In the genomic region with DNA sequence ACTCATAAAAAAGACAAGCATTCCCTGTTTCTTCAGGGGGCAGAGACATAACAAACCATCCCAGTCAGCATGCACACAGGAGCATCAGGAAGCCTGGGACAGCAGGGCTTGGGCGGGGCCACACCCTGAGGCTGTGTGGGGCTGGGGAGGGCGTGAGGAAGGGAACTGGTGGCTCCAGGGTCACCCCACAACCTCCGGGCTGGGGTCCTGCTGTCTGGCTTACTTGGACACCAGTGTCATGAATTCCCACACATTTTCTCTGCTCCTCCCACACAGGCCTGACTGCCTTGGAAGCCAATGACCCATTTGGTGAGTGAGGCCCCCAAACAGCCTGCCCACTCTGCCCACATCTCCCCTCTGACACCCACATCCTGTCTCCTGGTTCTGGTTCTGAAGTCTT, we compare ENCODE assay signal across 27 cellular contexts. TPM values are rescaled to one million over a fixed set of nuclear protein-coding genes. Genes with fewer than 3 reads are reported as not detected.
DNase-seq lines count a peak whose midpoint lies in the region; ATAC-seq and FAIRE-seq lines count a peak whose summit lies in the region.
"Had no signal": no experiment of that assay in that cellular context is flagged by ENCODE, and none has a peak within 500 bp of the region (broad histone marks: within the 10 kb centered on the region; RNA-seq: fewer than 3 reads in every experiment).

No MANE protein-coding gene starts in this region.

- peak overlapping the region; percentile 89 for H2BK15ac ChIP-seq in neuronal stem cell (ENCODE audit: low read length)

- no peak overlapping the region for H3K4me2 ChIP-seq in neuronal stem cell (ENCODE audit: insufficient read depth, low read length, poor library complexity, severe bottlenecking)

- peak overlapping the region; percentile 98 for H2AK5ac ChIP-seq in neuronal stem cell (ENCODE audit: low read depth, low read length)

- no peaks in the 10 kb centered on the region for H3K9me3 Mint-ChIP-seq in activated CD8-positive, alpha-beta memory T cell treated with anti-CD3 and anti-CD28 coated beads, Interleukin-2, amount 10 ng/mL, durations not matched to agents 7 days and 5 days (ENCODE audit: low read depth)
- no peaks in the 10 kb centered on the region for H3K9me3 Mint-ChIP-seq in effector memory CD8-positive, alpha-beta T cell
- H3K9me3 Mint-ChIP-seq: CD8-positive, alpha-beta T cell; H9 had no signal

- H3K4me1 ChIP-seq in neuronal stem cell (ENCODE audit: control insufficient read depth in 2 of 2, insufficient read depth in 1 of 2, low read depth in 1 of 2, low read length in 2 of 2) = peaks cover 0 to 15% of the 10 kb centered on the region in 2 donors

- no peaks in the 10 kb centered on the region for H3K27me3 ChIP-seq in neuronal stem cell (ENCODE audit: control insufficient read depth in 3 of 3, insufficient read depth in 3 of 3, low read depth in 1 of 3, low read length in 3 of 3)

- H2AFZ ChIP-seq in neuronal stem cell (ENCODE audit: low read length) = no peak overlapping the region

- H3K27ac Mint-ChIP-seq in activated CD8-positive, alpha-beta memory T cell treated with anti-CD3 and anti-CD28 coated beads, Interleukin-2, amount 10 ng/mL, durations not matched to agents 7 days and 5 days = no peak overlapping the region
- peak overlapping the region in 1 of 2 donors; percentile 68 for H3K27ac Mint-ChIP-seq in effector memory CD8-positive, alpha-beta T cell
- H3K27ac Mint-ChIP-seq: CD8-positive, alpha-beta T cell had no signal

- H3K79me1 ChIP-seq in neuronal stem cell (ENCODE audit: low read depth, low read length) = no peaks in the 10 kb centered on the region

- no peak overlapping the region for H3K4me3 Mint-ChIP-seq in activated CD8-positive, alpha-beta memory T cell treated with anti-CD3 and anti-CD28 coated beads, Interleukin-2, amount 10 ng/mL, durations not matched to agents 7 days and 5 days
- no peak overlapping the region for H3K4me3 Mint-ChIP-seq in effector memory CD8-positive, alpha-beta T cell
- H3K4me3 Mint-ChIP-seq: CD8-positive, alpha-beta T cell; H9 had no signal

- H3K27ac ChIP-seq in neuronal stem cell (replicated peaks; ENCODE audit: low read length) = no peak overlapping the region
- H3K27ac ChIP-seq: 22Rv1, RWPE1 had no signal

- H3K36me3 ChIP-seq in neuronal stem cell (replicated peaks in 1 of 2; ENCODE audit: control insufficient read depth in 2 of 2, insufficient read depth in 2 of 2, low read length in 2 of 2) = no peaks in the 10 kb centered on the region

- no peak for DNase-seq in activated CD8-positive, alpha-beta memory T cell treated with anti-CD3 and anti-CD28 coated beads, Interleukin-2, amount 10 ng/mL, durations not matched to agents 7 days and 5 days
- no peak for DNase-seq in activated CD8-positive, alpha-beta memory T cell treated with anti-CD3 and anti-CD28 coated beads, Interleukin-2, amount 50 U/mL, for 4 hours
- no peak for DNase-seq in effector memory CD8-positive, alpha-beta T cell
- no peak for DNase-seq in neuronal stem cell (ENCODE audit: low spot score)
- no peak for DNase-seq in urothelium cell line (ENCODE audit: low spot score)
- DNase-seq in activated CD4-positive, alpha-beta T cell treated with anti-CD3 and anti-CD28 coated beads for 1 hour = no peak
- DNase-seq in nucleus accumbens (lab: John Stamatoyannopoulos, UW) = no peak
- DNase-seq: C1 segment of cervical spinal cord; CD8-positive, alpha-beta T cell; DMS153; H9; KG1; NCI-H1105; NCI-H146; NCI-H2029 treated with DMSO at 0.1 percent for 48 hours; NCI-H2171; NCI-H345; NCI-H524; NCI-H774; NK-92 treated with Interleukin-12 subunit alpha and Interleukin-12 subunit beta, amount 100 ng/mL, for 24 hours; SHP77 treated with DMSO at 0.1 percent for 48 hours had no signal

- no peak overlapping the region for H2BK120ac ChIP-seq in neuronal stem cell (ENCODE audit: low read depth, low read length)

- ATAC-seq in activated CD8-positive, alpha-beta memory T cell treated with anti-CD3 and anti-CD28 coated beads, Interleukin-2, amount 10 ng/mL, durations not matched to agents 7 days and 5 days = peak; percentile 45
- peak; percentile 27 for ATAC-seq in effector memory CD8-positive, alpha-beta T cell (replicated peaks)
- no peak for ATAC-seq in HG02610 (IDR thresholded peaks at IDR 0.05; ENCODE audit: unreplicated experiment)
- ATAC-seq: CD8-positive, alpha-beta T cell had no signal

- peak overlapping the region; percentile 86 for H3K23ac ChIP-seq in neuronal stem cell (ENCODE audit: low read depth, low read length, poor library complexity)

- FAIRE-seq in urothelium cell line (lab: Jason Lieb, UNC) = peak; percentile 37
- FAIRE-seq: GM12891, HTR-8/SVneo had no signal

- H3K4me3 ChIP-seq in neuronal stem cell (ENCODE audit: low read length in 2 of 2) = no peak overlapping the region

- H2BK5ac ChIP-seq in neuronal stem cell (ENCODE audit: low read length) = no peak overlapping the region

- CTCF ChIA-PET in activated CD8-positive, alpha-beta memory T cell treated with anti-CD3 and anti-CD28 coated beads, Interleukin-2, amount 10 ng/mL, durations not matched to agents 7 days and 5 days (lab: Charles Lee) = interaction anchor here (1.4 to 1.7 kb wide), 2 partner anchors 26 to 169 kb away, joined by 3 to 5 read pairs; no protein-coding TSS in a partner anchor

- H3K9ac ChIP-seq in neuronal stem cell (ENCODE audit: low read depth, low read length, poor library complexity) = no peak overlapping the region

- no peaks in the 10 kb centered on the region for H3K9me3 ChIP-seq in neuronal stem cell (replicated peaks in 1 of 2; ENCODE audit: control insufficient read depth in 2 of 2, insufficient read depth in 1 of 2, low read depth in 1 of 2, low read length in 2 of 2)

- peak overlapping the region; percentile 51 for H3K18ac ChIP-seq in neuronal stem cell (ENCODE audit: low read length)

- H3K14ac ChIP-seq in neuronal stem cell (ENCODE audit: low read length) = no peak overlapping the region

- H3K27me3 Mint-ChIP-seq in activated CD8-positive, alpha-beta memory T cell treated with anti-CD3 and anti-CD28 coated beads, Interleukin-2, amount 10 ng/mL, durations not matched to agents 7 days and 5 days = no peaks in the 10 kb centered on the region
- no peaks in the 10 kb centered on the region for H3K27me3 Mint-ChIP-seq in effector memory CD8-positive, alpha-beta T cell

- no peaks in the 10 kb centered on the region for H3K36me3 Mint-ChIP-seq in activated CD8-positive, alpha-beta memory T cell treated with anti-CD3 and anti-CD28 coated beads, Interleukin-2, amount 10 ng/mL, durations not matched to agents 7 days and 5 days
- H3K36me3 Mint-ChIP-seq in effector memory CD8-positive, alpha-beta T cell (ENCODE audit: insufficient read depth) = peaks cover 2% of the 10 kb centered on the region
- H3K36me3 Mint-ChIP-seq: CD8-positive, alpha-beta T cell had no signal

- WGBS in neuronal stem cell (ENCODE audit: extremely low coverage in 2 of 2, insufficient read length in 2 of 2, insufficient replicate concordance in 1 of 2), 2 donors = no CpG with 5 or more reads among the region's 3 CpGs

- peaks cover 14% of the 10 kb centered on the region for H3K4me1 Mint-ChIP-seq in activated CD8-positive, alpha-beta memory T cell treated with anti-CD3 and anti-CD28 coated beads, Interleukin-2, amount 10 ng/mL, durations not matched to agents 7 days and 5 days
- peaks cover 12 to 13% of the 10 kb centered on the region in 2 donors for H3K4me1 Mint-ChIP-seq in effector memory CD8-positive, alpha-beta T cell (ENCODE audit: low read depth in 2 of 2)

- no peak overlapping the region for H4K91ac ChIP-seq in neuronal stem cell (ENCODE audit: low read depth, low read length, poor library complexity)

- peak overlapping the region; percentile 11 for H3K4ac ChIP-seq in neuronal stem cell (ENCODE audit: low read length)

- H4K8ac ChIP-seq in neuronal stem cell (ENCODE audit: low read depth, low read length) = no peak overlapping the region

- no peak overlapping the region for H2BK12ac ChIP-seq in neuronal stem cell (ENCODE audit: low read length)

RNA-seq across cellular contexts. Expression of a gene that starts 2.8 kb away (rescaled TPM):
- total RNA-seq in activated CD8-positive, alpha-beta memory T cell treated with anti-CD3 and anti-CD28 coated beads, Interleukin-2, amount 10 ng/mL, durations not matched to agents 7 days and 5 days = under 1 TPM in 1 of 2 experiments, not detected in 1; 0.37 TPM
- not detected for polyA plus RNA-seq in neuronal stem cell (2013, experiment 1 of 2)
- polyA plus RNA-seq in neuronal stem cell (2013, experiment 2 of 2) = not detected
- total RNA-seq: CD8-positive, alpha-beta T cell; G401; H9 had no signal

RNA-seq across cellular contexts. Expression of a gene that starts 34.8 kb away (rescaled TPM):
- total RNA-seq in activated CD8-positive, alpha-beta memory T cell treated with anti-CD3 and anti-CD28 coated beads, Interleukin-2, amount 10 ng/mL, durations not matched to agents 7 days and 5 days = 100 to 1,000 TPM; 446 to 512 TPM
- polyA plus RNA-seq in neuronal stem cell (2013, experiment 1 of 2) = 114 TPM
- 114 TPM for polyA plus RNA-seq in neuronal stem cell (2013, experiment 2 of 2)
